Comparison of ENCODE assay signal across 9 cellular contexts in the genomic region with DNA sequence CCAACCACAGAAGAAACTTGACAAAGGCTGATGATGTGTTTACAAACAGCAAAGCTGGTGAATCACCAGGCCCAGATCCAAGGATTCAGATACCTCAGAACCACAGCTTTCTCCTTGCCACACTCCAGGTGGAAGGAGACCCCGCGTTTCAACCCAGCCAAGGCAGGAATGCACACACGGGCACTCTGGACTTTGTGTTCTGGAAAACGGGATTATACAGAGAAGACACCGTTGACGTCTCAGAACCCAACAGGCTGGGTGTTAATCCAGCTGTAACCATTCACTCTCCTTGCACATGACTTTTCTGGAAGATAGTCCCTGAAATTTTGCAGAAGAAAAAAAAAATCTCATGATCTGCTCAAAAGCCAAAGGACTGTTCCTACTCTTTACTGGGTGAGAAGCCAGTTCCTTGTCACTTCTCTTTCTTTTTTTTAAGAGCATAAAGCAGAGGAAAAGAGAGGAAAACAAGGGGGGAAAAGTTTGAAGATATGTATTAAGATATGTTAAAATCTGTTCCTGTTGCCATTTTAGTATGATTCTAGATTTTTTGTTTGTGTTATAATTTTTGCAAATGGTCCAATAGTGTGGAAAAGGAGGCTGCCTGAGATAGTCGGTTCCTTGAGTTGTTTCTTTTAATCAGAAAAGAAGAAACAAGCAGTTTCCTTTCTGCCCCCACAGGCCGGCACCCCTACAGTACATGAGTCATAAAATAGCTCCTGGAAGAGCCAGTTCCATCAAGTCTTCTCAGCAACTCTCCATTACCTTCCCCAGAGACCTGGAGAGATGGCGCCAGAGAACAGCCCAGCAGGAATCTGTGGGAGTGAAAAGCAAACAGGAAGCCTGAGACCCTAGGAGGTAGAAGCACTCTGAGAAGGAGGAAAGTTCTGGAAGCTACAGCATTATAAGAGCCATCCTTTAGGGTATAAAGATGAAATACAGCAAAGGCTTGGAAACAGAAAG.
A peak's percentile ranks its signal among the peaks of the same experiment; 100 is the strongest.
DNase-seq lines count a peak whose midpoint lies in the region; ATAC-seq and TF ChIP-seq lines count a peak whose summit lies in the region.
"Had no signal": no experiment of that assay in that cellular context is flagged by ENCODE, and none has a peak within 500 bp of the region (broad histone marks: within the 10 kb centered on the region; RNA-seq: fewer than 3 reads in every experiment).

No MANE protein-coding gene starts in this region.

- CTCF ChIA-PET in mammary epithelial cell (lab: Charles Lee; ENCODE audit: low non-redundant PET): no interaction called here

- H3K27ac ChIP-seq in mammary epithelial cell (ENCODE audit: insufficient read depth, low read depth, low read length) (no peak overlapping the region), suprapubic skin (peak overlapping the region; percentile 70), prostate gland (no peak overlapping the region)
- H3K27ac ChIP-seq: neural progenitor cell had no signal

- no peak for ATAC-seq in HG03521 (IDR thresholded peaks at IDR 0.05; ENCODE audit: unreplicated experiment)

- BruUV-seq in mammary epithelial cell (replicated peaks; lab: Mats Ljungman, UMichigan): no TSS peak

- H4K20me1 ChIP-seq in mammary epithelial cell (ENCODE audit: insufficient read depth, low read length): no peaks in the 10 kb centered on the region

- no peaks in the 10 kb centered on the region for H3K36me3 ChIP-seq in mammary epithelial cell (ENCODE audit: insufficient read depth, low read length)
- H3K36me3 ChIP-seq in suprapubic skin: no peaks in the 10 kb centered on the region
- H3K36me3 ChIP-seq in prostate gland: no peaks in the 10 kb centered on the region
- H3K36me3 ChIP-seq: neural progenitor cell had no signal

- H3K9me3 ChIP-seq in mammary epithelial cell (replicated peaks; ENCODE audit: insufficient read depth, low read length) (no peaks in the 10 kb centered on the region), suprapubic skin (no peaks in the 10 kb centered on the region), prostate gland (no peaks in the 10 kb centered on the region)

- no peaks in the 10 kb centered on the region for H3K79me2 ChIP-seq in mammary epithelial cell (ENCODE audit: insufficient read depth, low read length)

- H2AFZ ChIP-seq in mammary epithelial cell (ENCODE audit: low read depth, low read length): no peak overlapping the region
- H2AFZ ChIP-seq: neural progenitor cell had no signal

- WGBS in mammary epithelial cell (ENCODE audit: low coverage, missing lambda C conversion rate): 85% methylated on average over 9 of the region's 9 CpGs
- WGBS in suprapubic skin: 76% methylated on average over 9 of the region's 9 CpGs
- WGBS in prostate gland: 63% methylated on average over 9 of the region's 9 CpGs

- no peaks in the 10 kb centered on the region for H3K27me3 ChIP-seq in mammary epithelial cell (ENCODE audit: insufficient read depth, low read length)
- H3K27me3 ChIP-seq in suprapubic skin: no peaks in the 10 kb centered on the region
- H3K27me3 ChIP-seq in prostate gland (replicated peaks; ENCODE audit: insufficient read depth): no peaks in the 10 kb centered on the region
- H3K27me3 ChIP-seq: neural progenitor cell had no signal

- no peak overlapping the region for H3K4me3 ChIP-seq in mammary epithelial cell (replicated peaks in 1 of 3; ENCODE audit: insufficient read depth in 1 of 3, low read depth in 2 of 3, low read length in 3 of 3)
- no peak overlapping the region for H3K4me3 ChIP-seq in suprapubic skin
- H3K4me3 ChIP-seq in prostate gland: no peak overlapping the region
- H3K4me3 ChIP-seq: neural progenitor cell had no signal

- H3K9ac ChIP-seq in mammary epithelial cell (ENCODE audit: insufficient read depth, low read length): no peak overlapping the region
- H3K9ac ChIP-seq: neural progenitor cell had no signal

- no peak for TF ChIP-seq EP300 in suprapubic skin (IDR thresholded peaks at IDR 0.05)

- DNase-seq in LHCN-M2 (ENCODE audit: low read depth) (peak; percentile 78), mammary epithelial cell (peak; percentile 26), islet precursor cell (peak; percentile 78), suprapubic skin (ENCODE audit: low spot score in 2 of 2) (peak in 1 of 2 donors; percentile 76), prostate gland (ENCODE audit: low spot score) (no peak)
- no peak for DNase-seq in activated CD4-positive, alpha-beta T cell treated with anti-CD3 and anti-CD28 coated beads for 4 hours
- DNase-seq: activated CD4-positive, CD25-positive, alpha-beta regulatory T cell treated with anti-CD3 and anti-CD28 coated beads, Interleukin-2, amount 50 U/mL, for 72 hours had no signal

- TF ChIP-seq CTCF in mammary epithelial cell (conservative IDR thresholded peaks at IDR 0.05 in 1 of 2, IDR thresholded peaks at IDR 0.05 in 1 of 2; ENCODE audit: extremely low read depth in 1 of 2, insufficient read depth in 1 of 2, low read depth in 1 of 2, low read length in 2 of 2) (peak in 1 of 2 donors; percentile 19), suprapubic skin (IDR thresholded peaks at IDR 0.05) (no peak), prostate gland (IDR thresholded peaks at IDR 0.05) (no peak)

- intact Hi-C loops in mammary epithelial cell (cut with micrococcal nuclease): no loop called here
- intact Hi-C loops in prostate gland (cut with DNase I): no loop called here

- in situ Hi-C loops in mammary epithelial cell (cut with MboI; ENCODE audit: low sequenced_read_pairs in 2 of 2): loop anchor here in 1 of 2 donors (25.0 kb wide), 2 partner anchors 456 to 681 kb away; no protein-coding TSS in a partner anchor

- H3K4me1 ChIP-seq in mammary epithelial cell (ENCODE audit: insufficient read depth, low read length) (no peaks in the 10 kb centered on the region), suprapubic skin (peaks cover 10% of the 10 kb centered on the region), prostate gland (replicated peaks) (no peaks in the 10 kb centered on the region)
- H3K4me1 ChIP-seq: neural progenitor cell had no signal

- no peak overlapping the region for H3K4me2 ChIP-seq in mammary epithelial cell (ENCODE audit: insufficient read depth, low read depth, low read length)
- H3K4me2 ChIP-seq: neural progenitor cell had no signal

- dilution Hi-C loops in mammary epithelial cell (cut with HindIII; ENCODE audit: low sequenced_read_pairs): no loop called here

- TF ChIP-seq POLR2A in suprapubic skin (IDR thresholded peaks at IDR 0.05): no peak
- TF ChIP-seq POLR2A in prostate gland (IDR thresholded peaks at IDR 0.05): no peak

Comparison
In these comparisons a context has a peak if more than half of its experiments do, and no peak if none do; other contexts are left out.
1. DNase-seq: peak in LHCN-M2 (single experiment), mammary epithelial cell (single experiment) and islet precursor cell (single experiment); none in prostate gland (single experiment) and activated CD4-positive, alpha-beta T cell treated with anti-CD3 and anti-CD28 coated beads for 4 hours (0 of 2).